In genomic region chr3:115381573-115381912, GRCh38 we compare ENCODE assay signal across 20 cellular contexts.
DNase-seq lines count a peak whose midpoint lies in the region; ATAC-seq and TF ChIP-seq lines count a peak whose summit lies in the region.
"Had no signal": no experiment of that assay in that cellular context is flagged by ENCODE, and none has a peak within 500 bp of the region (broad histone marks: within the 10 kb centered on the region; RNA-seq: fewer than 3 reads in every experiment).

No MANE protein-coding gene starts in this region.

- no peak for TF ChIP-seq POLR2A in spleen (IDR thresholded peaks at IDR 0.05)

- DNase-seq in Ammon's horn (ENCODE audit: low spot score) (peak; percentile 57), NCI-H2171 (lab: John Stamatoyannopoulos, UW) (peak; percentile 49), dorsolateral prefrontal cortex (peak; percentile 38 to 84 (median 69)), inferior parietal cortex (ENCODE audit: extremely low spot score) (peak; percentile 68), RKO (ENCODE audit: low spot score) (no peak), spleen (no peak)
- DNase-seq in activated CD4-positive, alpha-beta T cell treated with anti-CD3 and anti-CD28 coated beads for 36 hours: no peak
- DNase-seq: activated CD4-positive, CD25-positive, alpha-beta regulatory T cell; activated CD8-positive, alpha-beta T cell treated with anti-CD3 and anti-CD28 coated beads, Interleukin-2, amount 10 ng/mL, durations not matched to agents 7 days and 5 days; activated naive CD4-positive, alpha-beta T cell; activated T-cell treated with anti-CD3 and anti-CD28 coated beads, Interleukin-2, amount 50 U/mL, for 1 hour; amniotic stem cell; endodermal cell; left lung; MM.1S; NCI-H187; NCI-H2227 treated with DMSO at 0.1 percent for 48 hours; T1000 had no signal

- no peak for ATAC-seq in GM21390 (IDR thresholded peaks at IDR 0.05; ENCODE audit: unreplicated experiment)
- no peak for ATAC-seq in activated CD4-positive, alpha-beta T cell treated with anti-CD3 and anti-CD28 coated beads for 36 hours
- ATAC-seq: activated CD8-positive, alpha-beta T cell treated with anti-CD3 and anti-CD28 coated beads, Interleukin-2, amount 10 ng/mL, durations not matched to agents 7 days and 5 days; left lung had no signal

- H3K4me3 ChIP-seq in dorsolateral prefrontal cortex (no peak overlapping the region), spleen (no peak overlapping the region)
- H3K4me3 ChIP-seq: left lung had no signal

- CTCF ChIA-PET in activated CD4-positive, alpha-beta T cell treated with anti-CD3 and anti-CD28 coated beads for 36 hours (lab: Charles Lee): no interaction called here

- H3K27me3 ChIP-seq in dorsolateral prefrontal cortex (no peaks in the 10 kb centered on the region), spleen (replicated peaks in 1 of 7) (no peaks in the 10 kb centered on the region)
- H3K27me3 ChIP-seq: left lung had no signal

- no peaks in the 10 kb centered on the region for H3K36me3 ChIP-seq in spleen
- H3K36me3 ChIP-seq: left lung had no signal

- peaks cover 2% of the 10 kb centered on the region for H3K9me3 Mint-ChIP-seq in activated CD4-positive, alpha-beta T cell treated with anti-CD3 and anti-CD28 coated beads for 36 hours (ENCODE audit: low read depth)
- H3K9me3 Mint-ChIP-seq: endodermal cell had no signal

- no peaks in the 10 kb centered on the region for H3K4me1 ChIP-seq in spleen
- H3K4me1 ChIP-seq: left lung had no signal

- no peak overlapping the region for H3K27ac Mint-ChIP-seq in activated CD4-positive, alpha-beta T cell treated with anti-CD3 and anti-CD28 coated beads for 36 hours
- H3K27ac Mint-ChIP-seq: activated CD8-positive, alpha-beta T cell treated with anti-CD3 and anti-CD28 coated beads, Interleukin-2, amount 10 ng/mL, durations not matched to agents 7 days and 5 days; endodermal cell had no signal

- H3K36me3 Mint-ChIP-seq in activated CD4-positive, alpha-beta T cell treated with anti-CD3 and anti-CD28 coated beads for 36 hours (ENCODE audit: low read depth): no peaks in the 10 kb centered on the region

- POLR2A ChIA-PET in activated CD4-positive, alpha-beta T cell treated with anti-CD3 and anti-CD28 coated beads for 36 hours (lab: Charles Lee): no interaction called here

- H3K9me3 ChIP-seq in spleen: no peaks in the 10 kb centered on the region
- H3K9me3 ChIP-seq: left lung had no signal

- H3K27ac ChIP-seq in dorsolateral prefrontal cortex (peak overlapping the region in 18 of 59 donors; percentile 16 to 82 (median 60)), spleen (no peak overlapping the region)
- H3K27ac ChIP-seq: C4-2B, left lung had no signal

- TF ChIP-seq CTCF in dorsolateral prefrontal cortex (IDR thresholded peaks at IDR 0.05 in 54 of 56, conservative IDR thresholded peaks at IDR 0.05 in 2 of 56; ENCODE audit: low read depth in 1 of 56, partially characterized antibody in 56 of 56) (no peak), spleen (IDR thresholded peaks at IDR 0.05 in 8 of 11, conservative IDR thresholded peaks at IDR 0.05 in 3 of 11) (no peak)

- H3K4me3 Mint-ChIP-seq in activated CD4-positive, alpha-beta T cell treated with anti-CD3 and anti-CD28 coated beads for 36 hours: no peak overlapping the region
- H3K4me3 Mint-ChIP-seq: activated CD8-positive, alpha-beta T cell treated with anti-CD3 and anti-CD28 coated beads, Interleukin-2, amount 10 ng/mL, durations not matched to agents 7 days and 5 days; endodermal cell had no signal

- H3K4me1 Mint-ChIP-seq in activated CD4-positive, alpha-beta T cell treated with anti-CD3 and anti-CD28 coated beads for 36 hours: no peaks in the 10 kb centered on the region

- no peaks in the 10 kb centered on the region for H3K27me3 Mint-ChIP-seq in activated CD4-positive, alpha-beta T cell treated with anti-CD3 and anti-CD28 coated beads for 36 hours

- intact Hi-C loops in dorsolateral prefrontal cortex (cut with DNase I) (loop anchor here in 1 of 2 donors (10.0 kb wide), 1 partner anchor 133 kb away; no protein-coding TSS in a partner anchor), spleen (cut with DNase I; ENCODE audit: low total_unique reads) (no loop called here)
- intact Hi-C loops in activated CD4-positive, alpha-beta T cell treated with anti-CD3 and anti-CD28 coated beads for 36 hours (cut with DNase I, micrococcal nuclease): no loop called here

- WGBS in spleen, 5 donors: 78 to 91% (median 84%) methylated on average over 5 of the region's 5 CpGs

Comparison
In these comparisons a context has a peak if more than half of its experiments do, and no peak if none do; other contexts are left out.
1. DNase-seq: peak in Ammon's horn (single experiment), NCI-H2171 (single experiment), dorsolateral prefrontal cortex (10 of 10) and inferior parietal cortex (single experiment); none in RKO (single experiment), spleen (single experiment) and activated CD4-positive, alpha-beta T cell treated with anti-CD3 and anti-CD28 coated beads for 36 hours (single experiment).